In genomic region chr11:116537121-116537520, GRCh38 we compare ENCODE assay signal across 20 cellular contexts.
DNase-seq lines count a peak whose midpoint lies in the region; ATAC-seq and TF ChIP-seq lines count a peak whose summit lies in the region.
"Had no signal": no experiment of that assay in that cellular context is flagged by ENCODE, and none has a peak within 500 bp of the region (broad histone marks: within the 10 kb centered on the region; RNA-seq: fewer than 3 reads in every experiment).

No MANE protein-coding gene starts in this region.

- intact Hi-C loops in sigmoid colon (cut with DNase I), result no loop called here
- intact Hi-C loops in adrenal gland (cut with DNase I), result no loop called here

- no peaks in the 10 kb centered on the region for H3K36me3 Mint-ChIP-seq in neural crest cell (ENCODE audit: low read depth)
- H3K36me3 Mint-ChIP-seq in glutamatergic neuron (ENCODE audit: unreplicated experiment), result no peaks in the 10 kb centered on the region
- H3K36me3 Mint-ChIP-seq: CD4-positive, CD25-positive, alpha-beta regulatory T cell; CD8-positive, alpha-beta T cell had no signal

- H3K9me3 ChIP-seq in sigmoid colon, result peaks cover 0 to 2% (median 0%) of the 10 kb centered on the region in 4 donors
- no peaks in the 10 kb centered on the region for H3K9me3 ChIP-seq in adrenal gland (replicated peaks in 1 of 3)
- H3K9me3 ChIP-seq: BLaER1 had no signal

- H3K4me1 Mint-ChIP-seq in neural crest cell (peaks cover 34% of the 10 kb centered on the region), glutamatergic neuron (ENCODE audit: low read depth, unreplicated experiment) (peaks cover 15% of the 10 kb centered on the region)
- H3K4me1 Mint-ChIP-seq: B cell; CD4-positive, CD25-positive, alpha-beta regulatory T cell had no signal

- DNase-seq in coronary artery (ENCODE audit: low spot score) (peak; percentile 41), neural crest cell (ENCODE audit: low read depth, low spot score) (no peak), sigmoid colon (peak; percentile 35), glutamatergic neuron (no peak), adrenal gland (no peak)
- DNase-seq: CD4-positive, CD25-positive, alpha-beta regulatory T cell; CD8-positive, alpha-beta T cell; DMS 273 treated with DMSO at 0.1 percent for 48 hours; DMS79; EL; GDM1; H9 had no signal

- 67 to 74% methylated on average over 10 of the region's 10 CpGs for WGBS in sigmoid colon, 2 donors
- 67 to 79% (median 74%) methylated on average over 10 of the region's 10 CpGs for WGBS in adrenal gland, 4 donors

- no peaks in the 10 kb centered on the region for H3K36me3 ChIP-seq in sigmoid colon
- H3K36me3 ChIP-seq in adrenal gland (replicated peaks in 1 of 2), result no peaks in the 10 kb centered on the region
- H3K36me3 ChIP-seq: BLaER1 had no signal

- H3K9me3 Mint-ChIP-seq in neural crest cell, result no peaks in the 10 kb centered on the region
- H3K9me3 Mint-ChIP-seq in glutamatergic neuron (ENCODE audit: unreplicated experiment), result peaks cover 4% of the 10 kb centered on the region
- H3K9me3 Mint-ChIP-seq: CD8-positive, alpha-beta T cell had no signal

- TF ChIP-seq CTCF in coronary artery (IDR thresholded peaks at IDR 0.05), result no peak
- no peak for TF ChIP-seq CTCF in neural crest cell (conservative IDR thresholded peaks at IDR 0.05)
- no peak for TF ChIP-seq CTCF in sigmoid colon (IDR thresholded peaks at IDR 0.05)
- TF ChIP-seq CTCF in glutamatergic neuron (IDR thresholded peaks at IDR 0.05; ENCODE audit: partially characterized antibody, unreplicated experiment), result no peak
- TF ChIP-seq CTCF in adrenal gland (IDR thresholded peaks at IDR 0.05), result no peak

- H3K4me3 Mint-ChIP-seq in neural crest cell (no peak overlapping the region), glutamatergic neuron (ENCODE audit: unreplicated experiment) (no peak overlapping the region)
- H3K4me3 Mint-ChIP-seq: B cell; CD4-positive, CD25-positive, alpha-beta regulatory T cell; CD8-positive, alpha-beta T cell; GM23338; H9 had no signal

- H3K27ac ChIP-seq in coronary artery, result no peak overlapping the region
- no peak overlapping the region for H3K27ac ChIP-seq in sigmoid colon
- no peak overlapping the region for H3K27ac ChIP-seq in adrenal gland
- H3K27ac ChIP-seq: 22Rv1, BLaER1, C4-2B had no signal

- H3K4me3 ChIP-seq in coronary artery (no peak overlapping the region), sigmoid colon (no peak overlapping the region), adrenal gland (no peak overlapping the region)
- H3K4me3 ChIP-seq: BLaER1, GM12878, GM23338 had no signal

- no peak for TF ChIP-seq POLR2A in sigmoid colon (IDR thresholded peaks at IDR 0.05)
- no peak for TF ChIP-seq POLR2A in adrenal gland (IDR thresholded peaks at IDR 0.05)

- no peak for ATAC-seq in GM21526 (IDR thresholded peaks at IDR 0.05; ENCODE audit: low FRiP score, unreplicated experiment)
- ATAC-seq: CD8-positive, alpha-beta T cell; GM12878; GM23338; HCT116 had no signal

- H3K4me1 ChIP-seq in sigmoid colon, result no peaks in the 10 kb centered on the region
- no peaks in the 10 kb centered on the region for H3K4me1 ChIP-seq in adrenal gland (replicated peaks in 1 of 2)
- H3K4me1 ChIP-seq: BLaER1 had no signal

- H3K27ac Mint-ChIP-seq in neural crest cell (ENCODE audit: unreplicated experiment) (peak overlapping the region; percentile 32), glutamatergic neuron (ENCODE audit: unreplicated experiment) (no peak overlapping the region)
- H3K27ac Mint-ChIP-seq: B cell; CD4-positive, CD25-positive, alpha-beta regulatory T cell; CD8-positive, alpha-beta T cell; GM23338; H9 had no signal

- H3K27me3 Mint-ChIP-seq in neural crest cell (ENCODE audit: low read depth), result peaks cover 3% of the 10 kb centered on the region
- peaks cover 2% of the 10 kb centered on the region for H3K27me3 Mint-ChIP-seq in glutamatergic neuron (ENCODE audit: unreplicated experiment)

- TF ChIP-seq EP300 in sigmoid colon (IDR thresholded peaks at IDR 0.05), result no peak

- peaks cover 0 to 7% (median 0%) of the 10 kb centered on the region in 3 donors for H3K27me3 ChIP-seq in sigmoid colon
- peaks cover 7% of the 10 kb centered on the region for H3K27me3 ChIP-seq in adrenal gland
- H3K27me3 ChIP-seq: BLaER1 had no signal

Comparison
In these comparisons a context has a peak if more than half of its experiments do, and no peak if none do; other contexts are left out.
1. DNase-seq: peak in coronary artery (single experiment) and sigmoid colon (single experiment); none in neural crest cell (single experiment), glutamatergic neuron (single experiment) and adrenal gland (0 of 7).